In genomic region chr11:67118801-67119576, GRCh38 we compare ENCODE assay signal across 8 cellular contexts. TPM values are rescaled to one million over a fixed set of nuclear protein-coding genes. Genes with fewer than 3 reads are reported as not detected.
DNase-seq lines count a peak whose midpoint lies in the region; ATAC-seq and TF ChIP-seq lines count a peak whose summit lies in the region.

TSS of gene KDM2A (plus strand) at chr11:67119263. CDS start at chr11:67121317, 2,054 bp downstream.

- DNase-seq in DND-41 = peak; percentile 99
- DNase-seq in GOT3 (lab: John Stamatoyannopoulos, UW) = peak; percentile 95
- peak; percentile 98 for DNase-seq in RPMI8226
- peak; percentile 97 to 99 for DNase-seq in activated T-helper 1 cell treated with anti-CD3 and anti-CD28 coated beads, Interleukin-2, amount 50 U/mL, for 16 hours (ENCODE audit: low read depth in 1 of 2, low spot score in 1 of 2)
- peak; percentile 99 for DNase-seq in fibroblast of gingiva (ENCODE audit: low read depth)
- DNase-seq in naive B cell = peak; percentile 97
- DNase-seq in stimulated activated effector memory CD8-positive, alpha-beta T cell treated with anti-CD3 and anti-CD28 coated beads, Interleukin-12 subunit alpha, Interleukin-12 subunit beta, amount 100 ng/mL, for 72 hours (ENCODE audit: low spot score in 2 of 2) = peak; percentile 91 to 95

- no peaks in the 10 kb centered on the region for H3K9me3 ChIP-seq in DND-41 (ENCODE audit: insufficient read depth, low read length, severe bottlenecking)

- H3K9me3 Mint-ChIP-seq in naive B cell = no peaks in the 10 kb centered on the region
- H3K9me3 Mint-ChIP-seq in stimulated activated effector memory CD8-positive, alpha-beta T cell treated with anti-CD3 and anti-CD28 coated beads, Interleukin-12 subunit alpha, Interleukin-12 subunit beta, amount 100 ng/mL, for 72 hours = no peaks in the 10 kb centered on the region

- H3K27me3 Mint-ChIP-seq in naive B cell = no peaks in the 10 kb centered on the region

- H3K36me3 Mint-ChIP-seq in naive B cell = no peaks in the 10 kb centered on the region
- peaks cover 55% of the 10 kb centered on the region for H3K36me3 Mint-ChIP-seq in stimulated activated effector memory CD8-positive, alpha-beta T cell treated with anti-CD3 and anti-CD28 coated beads, Interleukin-12 subunit alpha, Interleukin-12 subunit beta, amount 100 ng/mL, for 72 hours

- TF ChIP-seq CTCF in DND-41 (IDR thresholded peaks at IDR 0.05; ENCODE audit: borderline replicate concordance, extremely low read depth, low read length, poor library complexity, severe bottlenecking) (peak; percentile 24), LNCAP (IDR thresholded peaks at IDR 0.05) (peak; percentile 23)

- H3K27ac ChIP-seq in DND-41 (ENCODE audit: low read length) = peak within 1 kb of the TSS; percentile 83

- no peaks in the 10 kb centered on the region for H3K27me3 ChIP-seq in DND-41 (ENCODE audit: insufficient read depth, low read length, poor library complexity)

- H3K4me3 Mint-ChIP-seq in naive B cell = peak within 1 kb of the TSS; percentile 90 to 100 (median 96)
- H3K4me3 Mint-ChIP-seq in stimulated activated effector memory CD8-positive, alpha-beta T cell treated with anti-CD3 and anti-CD28 coated beads, Interleukin-12 subunit alpha, Interleukin-12 subunit beta, amount 100 ng/mL, for 72 hours = peak within 1 kb of the TSS; percentile 98

- H2AFZ ChIP-seq in DND-41 (ENCODE audit: low read depth, low read length) = peak within 1 kb of the TSS; percentile 87

- peaks cover 48% of the 10 kb centered on the region for H3K79me2 ChIP-seq in DND-41 (ENCODE audit: insufficient read depth, low read length)

- H3K4me1 Mint-ChIP-seq in naive B cell = peaks cover 24 to 32% (median 31%) of the 10 kb centered on the region in 3 donors
- peaks cover 19% of the 10 kb centered on the region for H3K4me1 Mint-ChIP-seq in stimulated activated effector memory CD8-positive, alpha-beta T cell treated with anti-CD3 and anti-CD28 coated beads, Interleukin-12 subunit alpha, Interleukin-12 subunit beta, amount 100 ng/mL, for 72 hours

- H3K4me3 ChIP-seq in DND-41 (ENCODE audit: low read depth in 1 of 2, low read length in 2 of 2) = peak within 1 kb of the TSS; percentile 86 to 92

- peaks cover 23% of the 10 kb centered on the region for H4K20me1 ChIP-seq in DND-41 (ENCODE audit: insufficient read depth, low read length)

- ATAC-seq in DND-41 (ENCODE audit: insufficient read depth, low read depth) (peak; percentile 84), naive B cell (ENCODE audit: low read depth in 2 of 2) (peak; percentile 74 to 76)
- ATAC-seq in stimulated activated effector memory CD8-positive, alpha-beta T cell treated with anti-CD3 and anti-CD28 coated beads, Interleukin-12 subunit alpha, Interleukin-12 subunit beta, amount 100 ng/mL, for 72 hours = peak; percentile 86

- H3K9ac ChIP-seq in DND-41 (ENCODE audit: low read depth, low read length) = peak within 1 kb of the TSS; percentile 95

- peak within 1 kb of the TSS; percentile 74 for H3K4me2 ChIP-seq in DND-41 (ENCODE audit: insufficient read depth, low read length)

- H3K36me3 ChIP-seq in DND-41 (ENCODE audit: insufficient read depth, low read length) = peaks cover 17% of the 10 kb centered on the region

- H3K4me1 ChIP-seq in DND-41 (ENCODE audit: insufficient read depth, low read length) = peaks cover 34% of the 10 kb centered on the region

- H3K27ac Mint-ChIP-seq in naive B cell = peak within 1 kb of the TSS; percentile 87 to 99 (median 96)
- H3K27ac Mint-ChIP-seq in stimulated activated effector memory CD8-positive, alpha-beta T cell treated with anti-CD3 and anti-CD28 coated beads, Interleukin-12 subunit alpha, Interleukin-12 subunit beta, amount 100 ng/mL, for 72 hours = peak within 1 kb of the TSS; percentile 97

RNA-seq across cellular contexts. Expression of gene KDM2A, which starts in this region (rescaled TPM):
- 10 to 100 TPM in 5 of 6 donors, 1 to 10 TPM in 1; 3.6 to 26.3 (median 14.9) TPM for polyA plus RNA-seq in naive B cell (ENCODE audit: low read depth in 6 of 6)

Comparison
In these comparisons a context has a peak if more than half of its experiments do, and no peak if none do; other contexts are left out.
1. Peak in every context shown above with its lines: DNase-seq, ATAC-seq, H3K4me3 ChIP-seq and H3K27ac ChIP-seq.